Comparison of ENCODE assay signal across 1 cellular context in the genomic region with DNA sequence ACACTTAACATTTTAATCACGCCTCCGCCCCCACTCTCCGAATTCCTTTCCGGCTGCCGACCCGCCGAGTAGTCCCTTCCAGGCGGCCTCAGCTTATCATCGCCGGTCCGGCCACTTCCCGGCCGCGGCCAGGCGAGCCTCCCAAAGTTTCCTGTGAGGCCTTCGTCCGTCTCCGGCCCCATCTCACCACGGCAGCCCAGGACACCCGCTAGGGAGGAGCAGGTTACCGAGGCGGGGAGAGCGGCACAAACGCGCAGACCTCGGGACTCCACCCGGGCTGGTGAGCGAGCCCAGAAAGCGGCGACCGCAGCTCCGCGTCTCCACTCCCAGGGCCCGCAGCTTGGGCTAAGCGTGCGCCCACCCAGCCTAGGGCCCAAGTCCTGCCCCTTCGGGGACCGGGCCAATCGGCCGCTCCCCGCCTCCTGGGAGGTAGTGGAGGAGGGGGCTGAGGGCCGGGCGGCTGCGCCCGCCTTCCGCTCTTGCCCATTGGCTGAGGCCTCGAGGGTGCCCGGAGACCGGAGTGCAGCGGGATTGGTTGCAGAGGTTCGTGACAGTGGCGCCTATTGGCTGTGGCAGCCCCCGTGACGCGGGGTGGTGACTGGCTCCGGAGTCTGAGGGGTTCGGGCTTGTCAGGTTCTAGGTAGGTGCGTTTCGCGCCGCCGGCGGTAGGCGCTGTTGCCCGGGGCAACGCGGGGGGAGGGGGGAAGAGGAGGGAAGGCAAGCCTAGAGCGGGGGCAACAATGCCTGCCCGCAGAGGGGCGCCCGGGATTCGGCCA.
TF ChIP-seq lines count a peak whose summit lies in the region.

No MANE protein-coding gene starts in this region.

TF ChIP-seq in GM12878, 131 proteins besides CTCF, POLR2A, EP300 and RAD21 (continued from another document and continues in another):
- TF ChIP-seq, protein P1, sequence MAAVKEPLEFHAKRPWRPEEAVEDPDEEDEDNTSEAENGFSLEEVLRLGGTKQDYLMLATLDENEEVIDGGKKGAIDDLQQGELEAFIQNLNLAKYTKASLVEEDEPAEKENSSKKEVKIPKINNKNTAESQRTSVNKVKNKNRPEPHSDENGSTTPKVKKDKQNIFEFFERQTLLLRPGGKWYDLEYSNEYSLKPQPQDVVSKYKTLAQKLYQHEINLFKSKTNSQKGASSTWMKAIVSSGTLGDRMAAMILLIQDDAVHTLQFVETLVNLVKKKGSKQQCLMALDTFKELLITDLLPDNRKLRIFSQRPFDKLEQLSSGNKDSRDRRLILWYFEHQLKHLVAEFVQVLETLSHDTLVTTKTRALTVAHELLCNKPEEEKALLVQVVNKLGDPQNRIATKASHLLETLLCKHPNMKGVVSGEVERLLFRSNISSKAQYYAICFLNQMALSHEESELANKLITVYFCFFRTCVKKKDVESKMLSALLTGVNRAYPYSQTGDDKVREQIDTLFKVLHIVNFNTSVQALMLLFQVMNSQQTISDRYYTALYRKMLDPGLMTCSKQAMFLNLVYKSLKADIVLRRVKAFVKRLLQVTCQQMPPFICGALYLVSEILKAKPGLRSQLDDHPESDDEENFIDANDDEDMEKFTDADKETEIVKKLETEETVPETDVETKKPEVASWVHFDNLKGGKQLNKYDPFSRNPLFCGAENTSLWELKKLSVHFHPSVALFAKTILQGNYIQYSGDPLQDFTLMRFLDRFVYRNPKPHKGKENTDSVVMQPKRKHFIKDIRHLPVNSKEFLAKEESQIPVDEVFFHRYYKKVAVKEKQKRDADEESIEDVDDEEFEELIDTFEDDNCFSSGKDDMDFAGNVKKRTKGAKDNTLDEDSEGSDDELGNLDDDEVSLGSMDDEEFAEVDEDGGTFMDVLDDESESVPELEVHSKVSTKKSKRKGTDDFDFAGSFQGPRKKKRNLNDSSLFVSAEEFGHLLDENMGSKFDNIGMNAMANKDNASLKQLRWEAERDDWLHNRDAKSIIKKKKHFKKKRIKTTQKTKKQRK (IDR thresholded peaks at IDR 0.05; ENCODE audit: low read depth, low read length): peak; percentile 18; the same call in 1 of the 2 replicates
- TF ChIP-seq NR2F1 (conservative IDR thresholded peaks at IDR 0.05): 0 out of 2 replicates have a peak, but pooled peaks have one; percentile 11
- TF ChIP-seq, protein P2, sequence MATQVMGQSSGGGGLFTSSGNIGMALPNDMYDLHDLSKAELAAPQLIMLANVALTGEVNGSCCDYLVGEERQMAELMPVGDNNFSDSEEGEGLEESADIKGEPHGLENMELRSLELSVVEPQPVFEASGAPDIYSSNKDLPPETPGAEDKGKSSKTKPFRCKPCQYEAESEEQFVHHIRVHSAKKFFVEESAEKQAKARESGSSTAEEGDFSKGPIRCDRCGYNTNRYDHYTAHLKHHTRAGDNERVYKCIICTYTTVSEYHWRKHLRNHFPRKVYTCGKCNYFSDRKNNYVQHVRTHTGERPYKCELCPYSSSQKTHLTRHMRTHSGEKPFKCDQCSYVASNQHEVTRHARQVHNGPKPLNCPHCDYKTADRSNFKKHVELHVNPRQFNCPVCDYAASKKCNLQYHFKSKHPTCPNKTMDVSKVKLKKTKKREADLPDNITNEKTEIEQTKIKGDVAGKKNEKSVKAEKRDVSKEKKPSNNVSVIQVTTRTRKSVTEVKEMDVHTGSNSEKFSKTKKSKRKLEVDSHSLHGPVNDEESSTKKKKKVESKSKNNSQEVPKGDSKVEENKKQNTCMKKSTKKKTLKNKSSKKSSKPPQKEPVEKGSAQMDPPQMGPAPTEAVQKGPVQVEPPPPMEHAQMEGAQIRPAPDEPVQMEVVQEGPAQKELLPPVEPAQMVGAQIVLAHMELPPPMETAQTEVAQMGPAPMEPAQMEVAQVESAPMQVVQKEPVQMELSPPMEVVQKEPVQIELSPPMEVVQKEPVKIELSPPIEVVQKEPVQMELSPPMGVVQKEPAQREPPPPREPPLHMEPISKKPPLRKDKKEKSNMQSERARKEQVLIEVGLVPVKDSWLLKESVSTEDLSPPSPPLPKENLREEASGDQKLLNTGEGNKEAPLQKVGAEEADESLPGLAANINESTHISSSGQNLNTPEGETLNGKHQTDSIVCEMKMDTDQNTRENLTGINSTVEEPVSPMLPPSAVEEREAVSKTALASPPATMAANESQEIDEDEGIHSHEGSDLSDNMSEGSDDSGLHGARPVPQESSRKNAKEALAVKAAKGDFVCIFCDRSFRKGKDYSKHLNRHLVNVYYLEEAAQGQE (IDR thresholded peaks at IDR 0.05; ENCODE audit: low read depth, low read length): peak; percentile 27; the same call in 1 of the 2 replicates
- TF ChIP-seq YY1 (IDR thresholded peaks at IDR 0.05; ENCODE audit: low read depth, low read length): 0 out of 2 replicates have a peak, but pooled peaks have one; percentile 21
- TF ChIP-seq STAT1 (conservative IDR thresholded peaks at IDR 0.05): no peak
- TF ChIP-seq, protein P3, sequence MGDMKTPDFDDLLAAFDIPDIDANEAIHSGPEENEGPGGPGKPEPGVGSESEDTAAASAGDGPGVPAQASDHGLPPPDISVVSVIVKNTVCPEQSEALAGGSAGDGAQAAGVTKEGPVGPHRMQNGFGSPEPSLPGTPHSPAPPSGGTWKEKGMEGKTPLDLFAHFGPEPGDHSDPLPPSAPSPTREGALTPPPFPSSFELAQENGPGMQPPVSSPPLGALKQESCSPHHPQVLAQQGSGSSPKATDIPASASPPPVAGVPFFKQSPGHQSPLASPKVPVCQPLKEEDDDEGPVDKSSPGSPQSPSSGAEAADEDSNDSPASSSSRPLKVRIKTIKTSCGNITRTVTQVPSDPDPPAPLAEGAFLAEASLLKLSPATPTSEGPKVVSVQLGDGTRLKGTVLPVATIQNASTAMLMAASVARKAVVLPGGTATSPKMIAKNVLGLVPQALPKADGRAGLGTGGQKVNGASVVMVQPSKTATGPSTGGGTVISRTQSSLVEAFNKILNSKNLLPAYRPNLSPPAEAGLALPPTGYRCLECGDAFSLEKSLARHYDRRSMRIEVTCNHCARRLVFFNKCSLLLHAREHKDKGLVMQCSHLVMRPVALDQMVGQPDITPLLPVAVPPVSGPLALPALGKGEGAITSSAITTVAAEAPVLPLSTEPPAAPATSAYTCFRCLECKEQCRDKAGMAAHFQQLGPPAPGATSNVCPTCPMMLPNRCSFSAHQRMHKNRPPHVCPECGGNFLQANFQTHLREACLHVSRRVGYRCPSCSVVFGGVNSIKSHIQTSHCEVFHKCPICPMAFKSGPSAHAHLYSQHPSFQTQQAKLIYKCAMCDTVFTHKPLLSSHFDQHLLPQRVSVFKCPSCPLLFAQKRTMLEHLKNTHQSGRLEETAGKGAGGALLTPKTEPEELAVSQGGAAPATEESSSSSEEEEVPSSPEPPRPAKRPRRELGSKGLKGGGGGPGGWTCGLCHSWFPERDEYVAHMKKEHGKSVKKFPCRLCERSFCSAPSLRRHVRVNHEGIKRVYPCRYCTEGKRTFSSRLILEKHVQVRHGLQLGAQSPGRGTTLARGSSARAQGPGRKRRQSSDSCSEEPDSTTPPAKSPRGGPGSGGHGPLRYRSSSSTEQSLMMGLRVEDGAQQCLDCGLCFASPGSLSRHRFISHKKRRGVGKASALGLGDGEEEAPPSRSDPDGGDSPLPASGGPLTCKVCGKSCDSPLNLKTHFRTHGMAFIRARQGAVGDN (IDR thresholded peaks at IDR 0.05): peak; percentile 71
- TF ChIP-seq RELA (IDR thresholded peaks at IDR 0.05; ENCODE audit: borderline replicate concordance, partially characterized antibody): no peak
- peak; percentile 64 for TF ChIP-seq NBN (IDR thresholded peaks at IDR 0.05)
- TF ChIP-seq POU2F2 (IDR thresholded peaks at IDR 0.05; ENCODE audit: borderline replicate concordance, low read depth, low read length): peak; percentile 72
- TF ChIP-seq RB1 (IDR thresholded peaks at IDR 0.05; ENCODE audit: borderline replicate concordance): peak; percentile 33; the same call in 1 of the 2 replicates
- TF ChIP-seq BCL11A (IDR thresholded peaks at IDR 0.05; ENCODE audit: low read depth, low read length): no peak
- peak; percentile 81 for TF ChIP-seq RUNX3 (IDR thresholded peaks at IDR 0.05; ENCODE audit: low read length)
- TF ChIP-seq BACH1 (IDR thresholded peaks at IDR 0.05; ENCODE audit: borderline replicate concordance): peak; percentile 88
- TF ChIP-seq NRF1 (conservative IDR thresholded peaks at IDR 0.05; ENCODE audit: low read depth, low read length): peak; percentile 23; the same call in 1 of the 2 replicates
- TF ChIP-seq, protein P4, sequence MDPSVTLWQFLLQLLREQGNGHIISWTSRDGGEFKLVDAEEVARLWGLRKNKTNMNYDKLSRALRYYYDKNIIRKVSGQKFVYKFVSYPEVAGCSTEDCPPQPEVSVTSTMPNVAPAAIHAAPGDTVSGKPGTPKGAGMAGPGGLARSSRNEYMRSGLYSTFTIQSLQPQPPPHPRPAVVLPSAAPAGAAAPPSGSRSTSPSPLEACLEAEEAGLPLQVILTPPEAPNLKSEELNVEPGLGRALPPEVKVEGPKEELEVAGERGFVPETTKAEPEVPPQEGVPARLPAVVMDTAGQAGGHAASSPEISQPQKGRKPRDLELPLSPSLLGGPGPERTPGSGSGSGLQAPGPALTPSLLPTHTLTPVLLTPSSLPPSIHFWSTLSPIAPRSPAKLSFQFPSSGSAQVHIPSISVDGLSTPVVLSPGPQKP (IDR thresholded peaks at IDR 0.05; ENCODE audit: low read depth, low read length): no peak
- 0 out of 2 replicates have a peak, but pooled peaks have one; percentile 30 for TF ChIP-seq CHD1 (IDR thresholded peaks at IDR 0.05; ENCODE audit: low read depth, low read length)
- TF ChIP-seq WRNIP1 (IDR thresholded peaks at IDR 0.05; ENCODE audit: borderline replicate concordance, low read depth, low read length): no peak
- TF ChIP-seq ASH2L (IDR thresholded peaks at IDR 0.05; ENCODE audit: borderline replicate concordance, low read depth): no peak
- TF ChIP-seq, protein P5, sequence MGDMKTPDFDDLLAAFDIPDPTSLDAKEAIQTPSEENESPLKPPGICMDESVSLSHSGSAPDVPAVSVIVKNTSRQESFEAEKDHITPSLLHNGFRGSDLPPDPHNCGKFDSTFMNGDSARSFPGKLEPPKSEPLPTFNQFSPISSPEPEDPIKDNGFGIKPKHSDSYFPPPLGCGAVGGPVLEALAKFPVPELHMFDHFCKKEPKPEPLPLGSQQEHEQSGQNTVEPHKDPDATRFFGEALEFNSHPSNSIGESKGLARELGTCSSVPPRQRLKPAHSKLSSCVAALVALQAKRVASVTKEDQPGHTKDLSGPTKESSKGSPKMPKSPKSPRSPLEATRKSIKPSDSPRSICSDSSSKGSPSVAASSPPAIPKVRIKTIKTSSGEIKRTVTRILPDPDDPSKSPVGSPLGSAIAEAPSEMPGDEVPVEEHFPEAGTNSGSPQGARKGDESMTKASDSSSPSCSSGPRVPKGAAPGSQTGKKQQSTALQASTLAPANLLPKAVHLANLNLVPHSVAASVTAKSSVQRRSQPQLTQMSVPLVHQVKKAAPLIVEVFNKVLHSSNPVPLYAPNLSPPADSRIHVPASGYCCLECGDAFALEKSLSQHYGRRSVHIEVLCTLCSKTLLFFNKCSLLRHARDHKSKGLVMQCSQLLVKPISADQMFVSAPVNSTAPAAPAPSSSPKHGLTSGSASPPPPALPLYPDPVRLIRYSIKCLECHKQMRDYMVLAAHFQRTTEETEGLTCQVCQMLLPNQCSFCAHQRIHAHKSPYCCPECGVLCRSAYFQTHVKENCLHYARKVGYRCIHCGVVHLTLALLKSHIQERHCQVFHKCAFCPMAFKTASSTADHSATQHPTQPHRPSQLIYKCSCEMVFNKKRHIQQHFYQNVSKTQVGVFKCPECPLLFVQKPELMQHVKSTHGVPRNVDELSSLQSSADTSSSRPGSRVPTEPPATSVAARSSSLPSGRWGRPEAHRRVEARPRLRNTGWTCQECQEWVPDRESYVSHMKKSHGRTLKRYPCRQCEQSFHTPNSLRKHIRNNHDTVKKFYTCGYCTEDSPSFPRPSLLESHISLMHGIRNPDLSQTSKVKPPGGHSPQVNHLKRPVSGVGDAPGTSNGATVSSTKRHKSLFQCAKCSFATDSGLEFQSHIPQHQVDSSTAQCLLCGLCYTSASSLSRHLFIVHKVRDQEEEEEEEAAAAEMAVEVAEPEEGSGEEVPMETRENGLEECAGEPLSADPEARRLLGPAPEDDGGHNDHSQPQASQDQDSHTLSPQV (IDR thresholded peaks at IDR 0.05): no peak
- TF ChIP-seq, protein P6, sequence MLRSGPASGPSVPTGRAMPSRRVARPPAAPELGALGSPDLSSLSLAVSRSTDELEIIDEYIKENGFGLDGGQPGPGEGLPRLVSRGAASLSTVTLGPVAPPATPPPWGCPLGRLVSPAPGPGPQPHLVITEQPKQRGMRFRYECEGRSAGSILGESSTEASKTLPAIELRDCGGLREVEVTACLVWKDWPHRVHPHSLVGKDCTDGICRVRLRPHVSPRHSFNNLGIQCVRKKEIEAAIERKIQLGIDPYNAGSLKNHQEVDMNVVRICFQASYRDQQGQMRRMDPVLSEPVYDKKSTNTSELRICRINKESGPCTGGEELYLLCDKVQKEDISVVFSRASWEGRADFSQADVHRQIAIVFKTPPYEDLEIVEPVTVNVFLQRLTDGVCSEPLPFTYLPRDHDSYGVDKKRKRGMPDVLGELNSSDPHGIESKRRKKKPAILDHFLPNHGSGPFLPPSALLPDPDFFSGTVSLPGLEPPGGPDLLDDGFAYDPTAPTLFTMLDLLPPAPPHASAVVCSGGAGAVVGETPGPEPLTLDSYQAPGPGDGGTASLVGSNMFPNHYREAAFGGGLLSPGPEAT (IDR thresholded peaks at IDR 0.05; ENCODE audit: low read depth): peak; percentile 42; the same call in 1 of the 2 replicates
- no peak for TF ChIP-seq ZZZ3 (IDR thresholded peaks at IDR 0.05; ENCODE audit: control insufficient read depth, insufficient read length, low read depth)
- TF ChIP-seq TCF12 (IDR thresholded peaks at IDR 0.05; ENCODE audit: low read depth, low read length): peak; percentile 11; the same call in 1 of the 2 replicates
- peak; percentile 44; the same call in 1 of the 2 replicates for TF ChIP-seq TARDBP (IDR thresholded peaks at IDR 0.05; ENCODE audit: borderline replicate concordance)
- TF ChIP-seq BMI1 (IDR thresholded peaks at IDR 0.05; ENCODE audit: borderline replicate concordance): peak; percentile 95
- 0 out of 2 replicates have a peak, but pooled peaks have one; percentile 36 for TF ChIP-seq HCFC1 (IDR thresholded peaks at IDR 0.05; ENCODE audit: low read length)
- TF ChIP-seq SP1 (IDR thresholded peaks at IDR 0.05; ENCODE audit: low read depth, low read length): peak; percentile 96
- TF ChIP-seq SMAD1 (IDR thresholded peaks at IDR 0.05; ENCODE audit: low read depth, partially characterized antibody): peak; percentile 63
- peak; percentile 86 for TF ChIP-seq FOS (IDR thresholded peaks at IDR 0.05; ENCODE audit: borderline replicate concordance, extremely low read depth, insufficient read length)
- TF ChIP-seq, protein P7, sequence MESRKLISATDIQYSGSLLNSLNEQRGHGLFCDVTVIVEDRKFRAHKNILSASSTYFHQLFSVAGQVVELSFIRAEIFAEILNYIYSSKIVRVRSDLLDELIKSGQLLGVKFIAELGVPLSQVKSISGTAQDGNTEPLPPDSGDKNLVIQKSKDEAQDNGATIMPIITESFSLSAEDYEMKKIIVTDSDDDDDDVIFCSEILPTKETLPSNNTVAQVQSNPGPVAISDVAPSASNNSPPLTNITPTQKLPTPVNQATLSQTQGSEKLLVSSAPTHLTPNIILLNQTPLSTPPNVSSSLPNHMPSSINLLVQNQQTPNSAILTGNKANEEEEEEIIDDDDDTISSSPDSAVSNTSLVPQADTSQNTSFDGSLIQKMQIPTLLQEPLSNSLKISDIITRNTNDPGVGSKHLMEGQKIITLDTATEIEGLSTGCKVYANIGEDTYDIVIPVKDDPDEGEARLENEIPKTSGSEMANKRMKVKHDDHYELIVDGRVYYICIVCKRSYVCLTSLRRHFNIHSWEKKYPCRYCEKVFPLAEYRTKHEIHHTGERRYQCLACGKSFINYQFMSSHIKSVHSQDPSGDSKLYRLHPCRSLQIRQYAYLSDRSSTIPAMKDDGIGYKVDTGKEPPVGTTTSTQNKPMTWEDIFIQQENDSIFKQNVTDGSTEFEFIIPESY (IDR thresholded peaks at IDR 0.05): no peak
- no peak for TF ChIP-seq SREBF1 (IDR thresholded peaks at IDR 0.05; ENCODE audit: low read length)
- TF ChIP-seq EZH2 (IDR thresholded peaks at IDR 0.05; ENCODE audit: borderline replicate concordance, control insufficient read depth, low read depth, low read length): no peak
